In the genomic region with DNA sequence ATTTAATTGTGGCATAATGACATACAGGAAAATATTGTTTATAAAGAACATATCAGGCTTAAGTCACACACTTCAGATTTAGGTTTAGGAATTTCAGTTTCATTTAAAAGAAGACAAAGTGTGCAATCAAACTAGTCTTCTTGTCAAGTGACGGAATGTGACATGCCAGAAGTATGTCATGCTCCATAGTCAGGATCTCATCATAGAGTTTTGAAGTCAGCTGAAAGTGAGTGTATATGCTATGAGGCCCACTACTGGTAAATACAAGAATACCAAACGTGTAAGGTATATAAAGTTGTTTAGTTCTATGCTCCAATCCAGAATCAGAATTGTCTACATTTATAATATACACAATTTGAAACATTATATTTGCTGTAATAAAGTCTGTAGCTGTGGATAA, we compare ENCODE assay signal across 21 cellular contexts.
DNase-seq lines count a peak whose midpoint lies in the region; ATAC-seq and TF ChIP-seq lines count a peak whose summit lies in the region.
"Had no signal": no experiment of that assay in that cellular context is flagged by ENCODE, and none has a peak within 500 bp of the region (broad histone marks: within the 10 kb centered on the region; RNA-seq: fewer than 3 reads in every experiment).

No MANE protein-coding gene starts in this region.

- H3K9me3 ChIP-seq in HCT116 (ENCODE audit: control insufficient read depth in 1 of 2, insufficient read depth in 1 of 2, low read depth in 1 of 2, low read length in 2 of 2) (no peaks in the 10 kb centered on the region), PC-3 (ENCODE audit: low read length) (no peaks in the 10 kb centered on the region), stomach (peaks cover 0 to 6% (median 0%) of the 10 kb centered on the region in 4 donors)
- H3K9me3 ChIP-seq: Peyer's patch had no signal

- RAD21 ChIA-PET in HCT116 (lab: Charles Lee; ENCODE audit: low non-redundant PET in 1 of 2, low total read pairs in 2 of 2, uncharacterized antibody in 2 of 2, unreplicated experiment in 2 of 2) = no interaction called here

- H3K27me3 ChIP-seq in HCT116 (ENCODE audit: insufficient read depth, low read length) = no peaks in the 10 kb centered on the region
- no peaks in the 10 kb centered on the region for H3K27me3 ChIP-seq in PC-3 (ENCODE audit: low read length)
- H3K27me3 ChIP-seq in stomach = no peaks in the 10 kb centered on the region
- H3K27me3 ChIP-seq: Peyer's patch had no signal

- H3K4me3 ChIP-seq in HCT116 (replicated peaks in 1 of 2; ENCODE audit: low read depth in 1 of 2, low read length in 2 of 2) = no peak overlapping the region
- H3K4me3 ChIP-seq in PC-3 (ENCODE audit: low read length) = no peak overlapping the region
- no peak overlapping the region for H3K4me3 ChIP-seq in epithelial cell of esophagus (ENCODE audit: low read length)
- H3K4me3 ChIP-seq in stomach = no peak overlapping the region
- H3K4me3 ChIP-seq: Peyer's patch had no signal

- no peak overlapping the region for H2AFZ ChIP-seq in HCT116 (ENCODE audit: low read depth, low read length, poor library complexity, severe bottlenecking)
- no peak overlapping the region for H2AFZ ChIP-seq in PC-3 (ENCODE audit: low read length)

- TF ChIP-seq POLR2A in HCT116 (IDR thresholded peaks at IDR 0.05; ENCODE audit: borderline replicate concordance, extremely low read depth, insufficient read depth, insufficient read length) = no peak
- TF ChIP-seq POLR2A in stomach (IDR thresholded peaks at IDR 0.05) = no peak

- H3K79me2 ChIP-seq in HCT116 (ENCODE audit: insufficient read depth, low read length) (no peaks in the 10 kb centered on the region), PC-3 (ENCODE audit: low read length) (no peaks in the 10 kb centered on the region)

- H3K36me3 ChIP-seq in HCT116 (ENCODE audit: control insufficient read depth in 1 of 2, insufficient read depth in 2 of 2, low read length in 2 of 2) (no peaks in the 10 kb centered on the region), PC-3 (ENCODE audit: low read depth, low read length) (no peaks in the 10 kb centered on the region), stomach (no peaks in the 10 kb centered on the region)
- H3K36me3 ChIP-seq: Peyer's patch had no signal

- 0 out of 2 replicates have a peak, but pooled peaks have one; percentile 14 for TF ChIP-seq RAD21 in HCT116 (IDR thresholded peaks at IDR 0.05; ENCODE audit: low read depth)

- H3K4me2 ChIP-seq in HCT116 (ENCODE audit: low read length) (no peak overlapping the region), PC-3 (ENCODE audit: low read length) (no peak overlapping the region)

- DNase-seq in HCT116 (ENCODE audit: low read depth, low spot score) = no peak
- DNase-seq in PC-3 = peak; percentile 14
- peak; percentile 1 for DNase-seq in epithelial cell of esophagus (ENCODE audit: low read depth)
- DNase-seq in NOMO-1 treated with DMSO at 0.1 percent for 48 hours (lab: John Stamatoyannopoulos, UW; ENCODE audit: unreplicated experiment) = no peak
- DNase-seq in NCI-H1092 (lab: John Stamatoyannopoulos, UW) = no peak
- DNase-seq in stomach = no peak
- DNase-seq: ACHN; CD4-positive, CD25-positive, alpha-beta regulatory T cell; DMS53; IMR-90; NCI-H1105; NCI-H1436 treated with DMSO at 0.1 percent for 48 hours; NCI-H187 treated with DMSO at 0.1 percent for 48 hours; NCI-H446 treated with DMSO at 0.1 percent for 48 hours; NCI-H526; NCI-H82; NK-92 treated with Interleukin-12 subunit alpha and Interleukin-12 subunit beta, amount 100 ng/mL, for 24 hours; Peyer's patch; T-cell had no signal

- ATAC-seq in HCT116 (no peak), PC-3 (no peak), HG02588 (IDR thresholded peaks at IDR 0.05; ENCODE audit: unreplicated experiment) (no peak)
- ATAC-seq: T-cell had no signal

- H3K4me1 ChIP-seq in HCT116 (ENCODE audit: control insufficient read depth in 1 of 2, insufficient read depth in 2 of 2, low read length in 2 of 2) (no peaks in the 10 kb centered on the region), PC-3 (ENCODE audit: insufficient read depth, low read length) (no peaks in the 10 kb centered on the region), stomach (no peaks in the 10 kb centered on the region)
- H3K4me1 ChIP-seq: Peyer's patch had no signal

- no peak overlapping the region for H3K9ac ChIP-seq in HCT116 (ENCODE audit: low read length)
- H3K9ac ChIP-seq in PC-3 (ENCODE audit: low read length) = no peak overlapping the region

- H4K20me1 ChIP-seq in HCT116 (ENCODE audit: insufficient read depth) (no peaks in the 10 kb centered on the region), PC-3 (ENCODE audit: low read length) (no peaks in the 10 kb centered on the region)

- no peak overlapping the region for H3K27ac ChIP-seq in C4-2B
- H3K27ac ChIP-seq in HCT116 (ENCODE audit: low read depth, low read length) = no peak overlapping the region
- no peak overlapping the region for H3K27ac ChIP-seq in PC-3 (ENCODE audit: low read length)
- no peak overlapping the region for H3K27ac ChIP-seq in stomach
- H3K27ac ChIP-seq: Peyer's patch had no signal

- intact Hi-C loops in HCT116 (cut with micrococcal nuclease) (no loop called here), PC-3 (cut with micrococcal nuclease) (no loop called here), stomach (cut with DNase I; ENCODE audit: low total_unique reads) (no loop called here)

- peak; percentile 24; the same call in 1 of the 2 replicates for TF ChIP-seq CTCF in C4-2B (conservative IDR thresholded peaks at IDR 0.05)
- TF ChIP-seq CTCF in HCT116 (IDR thresholded peaks at IDR 0.05 in 2 of 3, conservative IDR thresholded peaks at IDR 0.05 in 1 of 3; ENCODE audit: borderline replicate concordance in 1 of 3, insufficient read depth in 1 of 3, low read depth in 2 of 3, low read length in 2 of 3) = no peak; a peak in 1 of 6 replicates
- TF ChIP-seq CTCF in PC-3 (conservative IDR thresholded peaks at IDR 0.05; ENCODE audit: low read depth, low read length) = peak; percentile 51
- TF ChIP-seq CTCF in epithelial cell of esophagus (IDR thresholded peaks at IDR 0.05; ENCODE audit: insufficient read depth, low read depth, low read length, missing control alignments) = no peak
- TF ChIP-seq CTCF in stomach (IDR thresholded peaks at IDR 0.05) = no peak

- POLR2A ChIA-PET in HCT116 (lab: Charles Lee) = no interaction called here
- POLR2A ChIA-PET in PC-3 (lab: Charles Lee; ENCODE audit: unreplicated experiment) = no interaction called here

- BruUV-seq in HCT116 (replicated peaks; lab: Mats Ljungman, UMichigan) = no TSS peak
- no TSS peak for BruUV-seq in PC-3 (replicated peaks; lab: Mats Ljungman, UMichigan)

- H3K9me2 ChIP-seq in HCT116 (ENCODE audit: insufficient read depth) (no peaks in the 10 kb centered on the region; the same call in none of the 2 replicates), PC-3 (replicated peaks; ENCODE audit: low read length) (no peaks in the 10 kb centered on the region)

- no peak for TF ChIP-seq EP300 in stomach (IDR thresholded peaks at IDR 0.05)

- CTCF ChIA-PET in HCT116 (lab: Charles Lee) = no interaction called here
- CTCF ChIA-PET in PC-3 (lab: Charles Lee) = no interaction called here

- 69 to 83% (median 79%) methylated on average over 2 of the region's 2 CpGs for WGBS in stomach, 5 donors

- H3F3A ChIP-seq in PC-3 (ENCODE audit: low read length, unreplicated experiment) = no peaks in the 10 kb centered on the region

TF ChIP-seq in HCT116, 20 proteins besides CTCF, POLR2A, EP300 and RAD21:
- TF ChIP-seq YY1 (IDR thresholded peaks at IDR 0.05; ENCODE audit: extremely low read depth, insufficient replicate concordance, low read depth, low read length) = no peak

Comparison
In these comparisons a context has a peak if more than half of its experiments do, and no peak if none do; other contexts are left out.
1. CTCF ChIP-seq: peak in C4-2B (single experiment) and PC-3 (single experiment); none in HCT116 (0 of 3), epithelial cell of esophagus (single experiment) and stomach (0 of 7).
2. DNase-seq: peak in PC-3 (single experiment) and epithelial cell of esophagus (single experiment); none in HCT116 (single experiment), NOMO-1 treated with DMSO at 0.1 percent for 48 hours (single experiment), NCI-H1092 (single experiment) and stomach (single experiment).